8 cellular contexts compared by ENCODE assay signal in the genomic region with DNA sequence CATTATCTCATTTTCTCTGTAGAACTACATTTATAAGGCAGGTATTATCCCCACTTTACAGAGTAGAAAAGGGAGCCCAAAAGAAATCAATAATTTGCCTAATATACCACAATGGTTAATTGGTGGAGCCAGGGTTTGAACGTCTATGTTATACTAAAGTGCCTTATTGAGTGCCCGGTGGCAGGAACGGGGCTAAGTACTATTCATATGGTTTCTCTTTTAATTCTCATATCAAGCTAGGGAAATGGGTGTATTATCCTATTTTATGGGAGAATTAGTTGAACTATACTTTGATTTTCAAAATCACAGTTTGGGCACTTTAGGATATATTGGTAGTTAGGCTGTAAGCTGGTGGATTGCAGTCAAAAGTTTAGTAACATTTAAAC. TPM values are rescaled to one million over a fixed set of nuclear protein-coding genes. Genes with fewer than 3 reads are reported as not detected.
DNase-seq lines count a peak whose midpoint lies in the region; ATAC-seq and TF ChIP-seq lines count a peak whose summit lies in the region.

No MANE protein-coding gene starts in this region.

- no peak for ATAC-seq in HG03175 (IDR thresholded peaks at IDR 0.05; ENCODE audit: unreplicated experiment)

- H3K4me3 ChIP-seq in cardiac muscle cell = peak overlapping the region; percentile 61
- H3K4me3 ChIP-seq in ascending aorta = peak overlapping the region; percentile 70 to 75
- peak overlapping the region; percentile 85 for H3K4me3 ChIP-seq in lower leg skin (ENCODE audit: low read depth, poor library complexity, severe bottlenecking)
- peak overlapping the region in 3 of 4 donors; percentile 61 to 78 (median 63) for H3K4me3 ChIP-seq in transverse colon

- DNase-seq in cardiac muscle cell (ENCODE audit: low read depth in 1 of 2, low spot score in 1 of 2) = no peak
- DNase-seq in cardiac septum (ENCODE audit: low spot score) = no peak
- no peak for DNase-seq in ascending aorta (ENCODE audit: low spot score in 2 of 2)
- no peak for DNase-seq in lower leg skin (ENCODE audit: low spot score in 2 of 2)
- DNase-seq in transverse colon = no peak
- no peak for DNase-seq in GM10266 (ENCODE audit: extremely low spot score)
- no peak for DNase-seq in Kasumi-1 (lab: John Stamatoyannopoulos, UW)

- H3K36me3 ChIP-seq in cardiac muscle cell (peaks cover 25% of the 10 kb centered on the region), ascending aorta (no peaks in the 10 kb centered on the region), transverse colon (peaks cover 0 to 4% (median 0%) of the 10 kb centered on the region in 4 donors)

- in situ Hi-C loops in transverse colon (cut with MboI; ENCODE audit: low pct_ligation_motif_present in 1 of 4, low pct_unique_long_range_greater_than_20kb in 1 of 4, low sequenced_read_pairs in 3 of 4) = no loop called here

- intact Hi-C loops in cardiac septum (cut with DNase I) = loop anchor here (2.0 kb wide), 2 partner anchors 39 to 53 kb away; a partner anchor contains a TSS
- intact Hi-C loops in ascending aorta (cut with DNase I) = loop anchor here (2.0 kb wide), 1 partner anchor 39 kb away; a partner anchor contains a TSS
- intact Hi-C loops in lower leg skin (cut with DNase I; ENCODE audit: low total_unique reads) = no loop called here
- intact Hi-C loops in transverse colon (cut with DNase I; ENCODE audit: low total_unique reads) = no loop called here

- TF ChIP-seq EP300 in transverse colon (IDR thresholded peaks at IDR 0.05; ENCODE audit: low read depth) = no peak

- no peaks in the 10 kb centered on the region for H3K27me3 ChIP-seq in cardiac muscle cell
- no peaks in the 10 kb centered on the region for H3K27me3 ChIP-seq in ascending aorta
- no peaks in the 10 kb centered on the region for H3K27me3 ChIP-seq in transverse colon

- H3K4me1 ChIP-seq in cardiac muscle cell (ENCODE audit: low read depth) (peaks cover 10% of the 10 kb centered on the region), ascending aorta (peaks cover 0 to 4% of the 10 kb centered on the region in 2 donors), transverse colon (peaks cover 0 to 16% (median 6%) of the 10 kb centered on the region in 4 donors)

- WGBS in lower leg skin, 2 donors = 36 to 45% methylated on average over 3 of the region's 3 CpGs
- 30 to 39% methylated on average over 3 of the region's 3 CpGs for WGBS in transverse colon (ENCODE audit: low coverage in 1 of 2), 2 donors

- no peak for TF ChIP-seq CTCF in cardiac muscle cell (IDR thresholded peaks at IDR 0.05; ENCODE audit: low read depth, low read length)
- no peak for TF ChIP-seq CTCF in ascending aorta (IDR thresholded peaks at IDR 0.05)
- TF ChIP-seq CTCF in lower leg skin (IDR thresholded peaks at IDR 0.05) = no peak
- no peak for TF ChIP-seq CTCF in transverse colon (IDR thresholded peaks at IDR 0.05)
- no peak for TF ChIP-seq CTCF in GM10266 (IDR thresholded peaks at IDR 0.05; ENCODE audit: control insufficient read depth, insufficient read depth, low read depth, missing control alignments)

- H3K27ac ChIP-seq in cardiac muscle cell (no peak overlapping the region), ascending aorta (no peak overlapping the region), transverse colon (peak overlapping the region in 2 of 4 donors; percentile 80 to 84)

- TF ChIP-seq POLR2A in lower leg skin (IDR thresholded peaks at IDR 0.05) (no peak), transverse colon (IDR thresholded peaks at IDR 0.05) (no peak)

- no peaks in the 10 kb centered on the region for H3K9me3 ChIP-seq in cardiac muscle cell (ENCODE audit: low read depth)
- no peaks in the 10 kb centered on the region for H3K9me3 ChIP-seq in ascending aorta
- no peaks in the 10 kb centered on the region for H3K9me3 ChIP-seq in transverse colon

RNA-seq across cellular contexts. Expression of a gene that starts 1.5 kb away (rescaled TPM):
- total RNA-seq in cardiac muscle cell = 11.8 and 20.4 TPM in 2 replicates
- 3.4 and 7.7 TPM in 2 replicates for polyA plus RNA-seq in cardiac muscle cell
- 7.9 TPM for total RNA-seq in cardiac septum
- total RNA-seq in ascending aorta = 1.3 TPM
- 1 to 10 TPM; 6.5 to 8.3 (median 7.4) TPM for total RNA-seq in lower leg skin
- total RNA-seq in transverse colon = 10 to 100 TPM in 1 of 4 donors, 1 to 10 TPM in 3; 1.1 to 22.1 (median 6.1) TPM

RNA-seq across cellular contexts. Expression of a gene that starts 39.4 kb away (rescaled TPM):
- total RNA-seq in cardiac muscle cell (1,120 and 1,418 TPM in 2 replicates), cardiac septum (569 TPM), ascending aorta (654 TPM), lower leg skin (1,000 to 10,000 TPM in 3 of 4 donors, 100 to 1,000 TPM in 1; 995 to 1,453 (median 1,259) TPM), transverse colon (100 to 1,000 TPM; 215 to 997 (median 604) TPM)
- polyA plus RNA-seq in cardiac muscle cell = 557 and 617 TPM in 2 replicates

RNA-seq across cellular contexts. Expression of a gene that starts 49.0 kb away (rescaled TPM):
- total RNA-seq in cardiac muscle cell (9.0 and 15.8 TPM in 2 replicates), cardiac septum (8.4 TPM), ascending aorta (16.5 TPM), lower leg skin (10 to 100 TPM; 22.1 to 34.2 (median 26.7) TPM), transverse colon (10 to 100 TPM; 11.6 to 29.1 (median 21.5) TPM)
- 7.3 and 8.7 TPM in 2 replicates for polyA plus RNA-seq in cardiac muscle cell

RNA-seq across cellular contexts. Expression of a gene that starts 53.1 kb away (rescaled TPM):
- total RNA-seq in cardiac muscle cell = 4.9 and 7.7 TPM in 2 replicates
- 6.7 and 7.3 TPM in 2 replicates for polyA plus RNA-seq in cardiac muscle cell
- total RNA-seq in cardiac septum = 26.9 TPM
- total RNA-seq in ascending aorta = 25.8 TPM
- 1 to 10 TPM; 2.0 to 5.6 (median 2.7) TPM for total RNA-seq in lower leg skin
- total RNA-seq in transverse colon = 1 to 10 TPM; 2.2 to 8.1 (median 2.9) TPM

Comparison
In these comparisons a context has a peak if more than half of its experiments do, and no peak if none do; other contexts are left out.
1. intact Hi-C loops: an anchor here in cardiac septum (2.0 kb wide) and ascending aorta (2.0 kb wide); none called in lower leg skin and transverse colon.